ENCODE assay signal across 1 cellular context in the genomic region with DNA sequence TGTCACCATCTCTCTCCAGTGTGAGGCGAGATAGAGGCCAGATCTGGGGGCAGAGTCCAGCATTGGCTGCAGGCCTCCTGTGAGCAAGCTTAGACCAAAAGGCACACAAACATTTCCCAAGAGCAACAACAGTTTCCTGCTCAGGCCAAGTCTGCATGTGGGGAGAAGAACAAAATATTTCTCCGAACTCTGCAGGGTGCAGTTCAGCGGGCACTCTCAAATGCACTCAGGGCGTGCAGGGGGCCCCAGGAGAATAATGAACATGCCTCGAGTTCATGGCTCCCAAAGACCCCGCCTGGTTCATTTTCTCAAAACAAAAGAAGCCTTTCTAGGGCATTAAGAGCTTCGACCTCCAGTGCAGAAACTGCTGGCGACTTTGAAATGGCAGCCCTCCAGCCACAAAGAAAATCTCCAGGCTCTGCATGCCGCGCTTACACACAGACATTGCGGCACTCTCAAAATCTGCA.
TF ChIP-seq lines count a peak whose summit lies in the region.

No MANE protein-coding gene starts in this region.

TF ChIP-seq in HepG2, 621 proteins besides CTCF, POLR2A, EP300 and RAD21 (continued from another document and continues in another):
- no peak for TF ChIP-seq ZNF569 (CRISPR knock-in tag; IDR thresholded peaks at IDR 0.05; ENCODE audit: borderline replicate concordance)
- TF ChIP-seq, protein P1, sequence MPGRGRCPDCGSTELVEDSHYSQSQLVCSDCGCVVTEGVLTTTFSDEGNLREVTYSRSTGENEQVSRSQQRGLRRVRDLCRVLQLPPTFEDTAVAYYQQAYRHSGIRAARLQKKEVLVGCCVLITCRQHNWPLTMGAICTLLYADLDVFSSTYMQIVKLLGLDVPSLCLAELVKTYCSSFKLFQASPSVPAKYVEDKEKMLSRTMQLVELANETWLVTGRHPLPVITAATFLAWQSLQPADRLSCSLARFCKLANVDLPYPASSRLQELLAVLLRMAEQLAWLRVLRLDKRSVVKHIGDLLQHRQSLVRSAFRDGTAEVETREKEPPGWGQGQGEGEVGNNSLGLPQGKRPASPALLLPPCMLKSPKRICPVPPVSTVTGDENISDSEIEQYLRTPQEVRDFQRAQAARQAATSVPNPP (CRISPR knock-in tag; IDR thresholded peaks at IDR 0.05), result no peak
- TF ChIP-seq ZMYM3 (CRISPR knock-in tag; IDR thresholded peaks at IDR 0.05), result 0 out of 2 replicates have a peak, but pooled peaks have one; percentile 68
- no peak for TF ChIP-seq RFX3 (CRISPR knock-in tag; IDR thresholded peaks at IDR 0.05)
- no peak for TF ChIP-seq ZBTB7B (CRISPR knock-in tag; IDR thresholded peaks at IDR 0.05)
- TF ChIP-seq ZBTB8A (CRISPR knock-in tag; IDR thresholded peaks at IDR 0.05; ENCODE audit: borderline replicate concordance, low read depth), result no peak
- TF ChIP-seq SPEN (CRISPR knock-in tag; IDR thresholded peaks at IDR 0.05; ENCODE audit: low read depth), result no peak; the same call in 1 of the 2 replicates
- TF ChIP-seq NFRKB (IDR thresholded peaks at IDR 0.05), result no peak
- TF ChIP-seq TRAFD1 (CRISPR knock-in tag; IDR thresholded peaks at IDR 0.05; ENCODE audit: borderline replicate concordance), result no peak
- TF ChIP-seq CREBL2 (CRISPR knock-in tag; IDR thresholded peaks at IDR 0.05; ENCODE audit: borderline replicate concordance), result no peak
- no peak for TF ChIP-seq ZNF672 (CRISPR knock-in tag; IDR thresholded peaks at IDR 0.05)
- no peak for TF ChIP-seq ZNF121 (CRISPR knock-in tag; IDR thresholded peaks at IDR 0.05)
- no peak for TF ChIP-seq DR1 (CRISPR knock-in tag; IDR thresholded peaks at IDR 0.05)
- TF ChIP-seq CEBPG (CRISPR knock-in tag; IDR thresholded peaks at IDR 0.05), result peak; percentile 42
- no peak for TF ChIP-seq GABPA (IDR thresholded peaks at IDR 0.05; ENCODE audit: low read depth, low read length)
- TF ChIP-seq GABPA (CRISPR knock-in tag; IDR thresholded peaks at IDR 0.05; ENCODE audit: low read depth), result no peak
- TF ChIP-seq ZNF687 (CRISPR knock-in tag; IDR thresholded peaks at IDR 0.05), result no peak
- no peak for TF ChIP-seq EZH2 (conservative IDR thresholded peaks at IDR 0.05; ENCODE audit: low read depth, low read length)
- no peak for TF ChIP-seq MAFF (IDR thresholded peaks at IDR 0.05; ENCODE audit: low read depth, low read length)
- no peak for TF ChIP-seq SMARCC2 (IDR thresholded peaks at IDR 0.05)
- TF ChIP-seq, protein P2, sequence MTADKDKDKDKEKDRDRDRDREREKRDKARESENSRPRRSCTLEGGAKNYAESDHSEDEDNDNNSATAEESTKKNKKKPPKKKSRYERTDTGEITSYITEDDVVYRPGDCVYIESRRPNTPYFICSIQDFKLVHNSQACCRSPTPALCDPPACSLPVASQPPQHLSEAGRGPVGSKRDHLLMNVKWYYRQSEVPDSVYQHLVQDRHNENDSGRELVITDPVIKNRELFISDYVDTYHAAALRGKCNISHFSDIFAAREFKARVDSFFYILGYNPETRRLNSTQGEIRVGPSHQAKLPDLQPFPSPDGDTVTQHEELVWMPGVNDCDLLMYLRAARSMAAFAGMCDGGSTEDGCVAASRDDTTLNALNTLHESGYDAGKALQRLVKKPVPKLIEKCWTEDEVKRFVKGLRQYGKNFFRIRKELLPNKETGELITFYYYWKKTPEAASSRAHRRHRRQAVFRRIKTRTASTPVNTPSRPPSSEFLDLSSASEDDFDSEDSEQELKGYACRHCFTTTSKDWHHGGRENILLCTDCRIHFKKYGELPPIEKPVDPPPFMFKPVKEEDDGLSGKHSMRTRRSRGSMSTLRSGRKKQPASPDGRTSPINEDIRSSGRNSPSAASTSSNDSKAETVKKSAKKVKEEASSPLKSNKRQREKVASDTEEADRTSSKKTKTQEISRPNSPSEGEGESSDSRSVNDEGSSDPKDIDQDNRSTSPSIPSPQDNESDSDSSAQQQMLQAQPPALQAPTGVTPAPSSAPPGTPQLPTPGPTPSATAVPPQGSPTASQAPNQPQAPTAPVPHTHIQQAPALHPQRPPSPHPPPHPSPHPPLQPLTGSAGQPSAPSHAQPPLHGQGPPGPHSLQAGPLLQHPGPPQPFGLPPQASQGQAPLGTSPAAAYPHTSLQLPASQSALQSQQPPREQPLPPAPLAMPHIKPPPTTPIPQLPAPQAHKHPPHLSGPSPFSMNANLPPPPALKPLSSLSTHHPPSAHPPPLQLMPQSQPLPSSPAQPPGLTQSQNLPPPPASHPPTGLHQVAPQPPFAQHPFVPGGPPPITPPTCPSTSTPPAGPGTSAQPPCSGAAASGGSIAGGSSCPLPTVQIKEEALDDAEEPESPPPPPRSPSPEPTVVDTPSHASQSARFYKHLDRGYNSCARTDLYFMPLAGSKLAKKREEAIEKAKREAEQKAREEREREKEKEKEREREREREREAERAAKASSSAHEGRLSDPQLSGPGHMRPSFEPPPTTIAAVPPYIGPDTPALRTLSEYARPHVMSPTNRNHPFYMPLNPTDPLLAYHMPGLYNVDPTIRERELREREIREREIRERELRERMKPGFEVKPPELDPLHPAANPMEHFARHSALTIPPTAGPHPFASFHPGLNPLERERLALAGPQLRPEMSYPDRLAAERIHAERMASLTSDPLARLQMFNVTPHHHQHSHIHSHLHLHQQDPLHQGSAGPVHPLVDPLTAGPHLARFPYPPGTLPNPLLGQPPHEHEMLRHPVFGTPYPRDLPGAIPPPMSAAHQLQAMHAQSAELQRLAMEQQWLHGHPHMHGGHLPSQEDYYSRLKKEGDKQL (CRISPR knock-in tag; IDR thresholded peaks at IDR 0.05; ENCODE audit: low read depth), result no peak
- TF ChIP-seq NPAS2 (CRISPR knock-in tag; IDR thresholded peaks at IDR 0.05; ENCODE audit: borderline replicate concordance), result no peak
- no peak for TF ChIP-seq KLF13 (CRISPR knock-in tag; IDR thresholded peaks at IDR 0.05)
- 0 out of 2 replicates have a peak, but pooled peaks have one; percentile 55 for TF ChIP-seq ZSCAN12 (CRISPR knock-in tag; IDR thresholded peaks at IDR 0.05)
- no peak for TF ChIP-seq SOX13 (IDR thresholded peaks at IDR 0.05)
- TF ChIP-seq SOX13 (CRISPR knock-in tag; conservative IDR thresholded peaks at IDR 0.05 in 1 of 2, IDR thresholded peaks at IDR 0.05 in 1 of 2), result peak in 1 of 2 experiments; percentile 51; a peak in 2 of 4 replicates
- TF ChIP-seq NFAT5 (CRISPR knock-in tag; IDR thresholded peaks at IDR 0.05), result no peak
- no peak for TF ChIP-seq SUZ12 (IDR thresholded peaks at IDR 0.05; ENCODE audit: low read depth, low read length)
- TF ChIP-seq RCOR2 (CRISPR knock-in tag; IDR thresholded peaks at IDR 0.05), result no peak
- TF ChIP-seq ZNF124 (CRISPR knock-in tag; IDR thresholded peaks at IDR 0.05), result peak; percentile 72; the same call in 1 of the 2 replicates
- TF ChIP-seq ZNF143 (CRISPR knock-in tag; IDR thresholded peaks at IDR 0.05), result no peak
- TF ChIP-seq ZFX (CRISPR knock-in tag; IDR thresholded peaks at IDR 0.05; ENCODE audit: low read depth), result peak; percentile 54; the same call in 1 of the 2 replicates
- TF ChIP-seq ZNF841 (CRISPR knock-in tag; IDR thresholded peaks at IDR 0.05; ENCODE audit: borderline replicate concordance), result no peak
- 0 out of 2 replicates have a peak, but pooled peaks have one; percentile 28 for TF ChIP-seq ZNF770 (CRISPR knock-in tag; IDR thresholded peaks at IDR 0.05)
- no peak for TF ChIP-seq ZNF782 (CRISPR knock-in tag; IDR thresholded peaks at IDR 0.05; ENCODE audit: borderline replicate concordance)
- peak; percentile 16; the same call in 1 of the 2 replicates for TF ChIP-seq THRA (CRISPR knock-in tag; IDR thresholded peaks at IDR 0.05; ENCODE audit: borderline replicate concordance)
- no peak; the same call in 1 of the 2 replicates for TF ChIP-seq HMG20A (CRISPR knock-in tag; IDR thresholded peaks at IDR 0.05; ENCODE audit: borderline replicate concordance)
